In genomic region chr2:236354056-236354940, GRCh38 we compare ENCODE assay signal across 23 cellular contexts.
"Had no signal": no experiment of that assay in that cellular context is flagged by ENCODE, and none has a peak within 500 bp of the region (broad histone marks: within the 10 kb centered on the region; RNA-seq: fewer than 3 reads in every experiment).

No MANE protein-coding gene starts in this region.

- ATAC-seq: activated CD4-positive, CD25-positive, alpha-beta regulatory T cell treated with anti-CD3 and anti-CD28 coated beads, Interleukin-2, amount 50 U/mL, for 24 hours; activated naive CD4-positive, alpha-beta T cell treated with anti-CD3 and anti-CD28 coated beads, Interleukin-2, amount 50 U/mL, for 72 hours; activated naive CD8-positive, alpha-beta T cell treated with anti-CD3 and anti-CD28 coated beads, Interleukin-2, amount 50 U/mL, for 24 hours; activated T-helper 17 cell treated with anti-CD3 and anti-CD28 coated beads, Interleukin-2, amount 50 U/mL, for 72 hours; SK-N-SH treated with all-trans-retinoic acid at 6 μM for 48 hours had no signal

- H3K9me3 ChIP-seq: ascending aorta, SJSA1 had no signal

- H3K36me3 ChIP-seq: ascending aorta, SJSA1 had no signal

- H3K27me3 ChIP-seq: ascending aorta, SJSA1 had no signal

- H3K4me3 ChIP-seq: ascending aorta, SJSA1 had no signal

- DNase-seq: activated CD4-positive, alpha-beta T cell treated with anti-CD3 and anti-CD28 coated beads for 4 hours; activated naive CD8-positive, alpha-beta T cell treated with anti-CD3 and anti-CD28 coated beads, Interleukin-2, amount 50 U/mL, for 24 hours; activated T-cell treated with anti-CD3 and anti-CD28 coated beads for 4 hours; activated T-cell treated with anti-CD3 and anti-CD28 coated beads, Interleukin-2, amount 50 U/mL, for 48 hours; amniotic stem cell; Karpas-422; MM.1S; NCI-H1105; NCI-H1436; NCI-H1694 treated with DMSO at 0.1 percent for 48 hours; NCI-H2029 treated with DMSO at 0.1 percent for 48 hours; NCI-H345; NCI-H510A; NCI-H526 treated with DMSO at 0.1 percent for 48 hours; NCI-H82; Right ventricle myocardium superior; RPMI8226 had no signal

- H3K27ac ChIP-seq: ascending aorta, SJSA1 had no signal

- H3K4me1 ChIP-seq: ascending aorta, SJSA1 had no signal
